10 cellular contexts compared by ENCODE assay signal in the genomic region with DNA sequence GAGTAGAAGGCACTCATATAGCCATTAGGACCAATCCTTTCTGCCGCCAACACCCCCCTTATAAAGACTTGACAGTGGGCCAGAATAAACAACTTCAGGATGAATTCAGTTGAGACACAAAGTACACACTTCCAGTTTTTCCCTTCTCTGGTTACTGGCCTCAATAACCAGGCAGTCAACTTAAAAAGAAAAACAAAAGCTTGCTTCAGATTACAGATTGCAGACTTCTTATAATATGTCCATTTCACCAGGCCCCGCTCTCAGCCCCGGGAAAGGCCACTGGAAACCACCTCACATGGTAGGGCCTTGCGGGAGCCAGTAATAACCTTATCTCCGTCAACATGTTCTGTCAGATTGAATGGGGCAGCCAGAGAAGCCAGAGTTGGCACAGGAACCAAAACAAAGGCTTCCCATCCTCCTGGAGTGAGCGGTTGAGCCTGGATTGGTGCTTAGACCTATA.
A peak's percentile ranks its signal among the peaks of the same experiment; 100 is the strongest.
DNase-seq lines count a peak whose midpoint lies in the region; ATAC-seq, FAIRE-seq and TF ChIP-seq lines count a peak whose summit lies in the region.
"Had no signal": no experiment of that assay in that cellular context is flagged by ENCODE, and none has a peak within 500 bp of the region (broad histone marks: within the 10 kb centered on the region; RNA-seq: fewer than 3 reads in every experiment).

No MANE protein-coding gene starts in this region.

- H3K27me3 Mint-ChIP-seq in CD14-positive monocyte (ENCODE audit: low read depth in 3 of 3): peaks cover 0 to 3% (median 1%) of the 10 kb centered on the region in 3 donors
- H3K27me3 Mint-ChIP-seq in activated CD8-positive, alpha-beta memory T cell treated with anti-CD3 and anti-CD28 coated beads, Interleukin-2, amount 10 ng/mL, durations not matched to agents 7 days and 5 days: peaks cover 14% of the 10 kb centered on the region

- H3K36me3 ChIP-seq in BE2C: peaks cover 9% of the 10 kb centered on the region; the same call in 1 of the 2 replicates
- H3K36me3 ChIP-seq in MG63: peaks cover 2% of the 10 kb centered on the region

- no peaks in the 10 kb centered on the region for H3K4me1 Mint-ChIP-seq in CD14-positive monocyte
- H3K4me1 Mint-ChIP-seq in activated CD8-positive, alpha-beta memory T cell treated with anti-CD3 and anti-CD28 coated beads, Interleukin-2, amount 10 ng/mL, durations not matched to agents 7 days and 5 days: peaks cover 2% of the 10 kb centered on the region

- no peaks in the 10 kb centered on the region for H3K36me3 Mint-ChIP-seq in CD14-positive monocyte
- no peaks in the 10 kb centered on the region for H3K36me3 Mint-ChIP-seq in activated CD8-positive, alpha-beta memory T cell treated with anti-CD3 and anti-CD28 coated beads, Interleukin-2, amount 10 ng/mL, durations not matched to agents 7 days and 5 days

- DNase-seq in BE2C (peak; percentile 88), NCI-H345 (lab: John Stamatoyannopoulos, UW) (peak; percentile 95), myocyte (ENCODE audit: low read depth) (peak; percentile 25), NCI-H446 treated with DMSO at 0.1 percent for 48 hours (lab: John Stamatoyannopoulos, UW) (no peak), CD14-positive monocyte (ENCODE audit: low spot score) (no peak), MG63 (no peak)
- no peak for DNase-seq in activated CD8-positive, alpha-beta memory T cell treated with anti-CD3 and anti-CD28 coated beads, Interleukin-2, amount 10 ng/mL, durations not matched to agents 7 days and 5 days
- DNase-seq: hypothalamus; stimulated activated CD4-positive, alpha-beta T cell treated with anti-CD3 and anti-CD28 coated beads, Interleukin-4, amount 100 ng/mL, for 1 hour had no signal

- ATAC-seq in activated CD8-positive, alpha-beta memory T cell treated with anti-CD3 and anti-CD28 coated beads, Interleukin-2, amount 10 ng/mL, durations not matched to agents 7 days and 5 days: no peak

- H3K4me3 Mint-ChIP-seq in CD14-positive monocyte: no peak overlapping the region
- H3K4me3 Mint-ChIP-seq in activated CD8-positive, alpha-beta memory T cell treated with anti-CD3 and anti-CD28 coated beads, Interleukin-2, amount 10 ng/mL, durations not matched to agents 7 days and 5 days: no peak overlapping the region

- CTCF ChIA-PET in activated CD8-positive, alpha-beta memory T cell treated with anti-CD3 and anti-CD28 coated beads, Interleukin-2, amount 10 ng/mL, durations not matched to agents 7 days and 5 days (lab: Charles Lee): no interaction called here

- no peak overlapping the region for H3K27ac Mint-ChIP-seq in CD14-positive monocyte
- no peak overlapping the region for H3K27ac Mint-ChIP-seq in activated CD8-positive, alpha-beta memory T cell treated with anti-CD3 and anti-CD28 coated beads, Interleukin-2, amount 10 ng/mL, durations not matched to agents 7 days and 5 days

- H3K9me3 ChIP-seq in BE2C (no peaks in the 10 kb centered on the region), MG63 (no peaks in the 10 kb centered on the region)

- peak; percentile 29 for FAIRE-seq in endometrium (lab: Jason Lieb, UNC)

- peaks cover 81% of the 10 kb centered on the region for H3K4me1 ChIP-seq in BE2C

- peaks cover 0 to 4% (median 2%) of the 10 kb centered on the region in 7 donors for H3K9me3 Mint-ChIP-seq in CD14-positive monocyte
- H3K9me3 Mint-ChIP-seq in activated CD8-positive, alpha-beta memory T cell treated with anti-CD3 and anti-CD28 coated beads, Interleukin-2, amount 10 ng/mL, durations not matched to agents 7 days and 5 days (ENCODE audit: low read depth): no peaks in the 10 kb centered on the region

- H3K4me3 ChIP-seq in BE2C (ENCODE audit: low read depth, low read length): no peak overlapping the region
- H3K4me3 ChIP-seq in MG63: no peak overlapping the region

- TF ChIP-seq CTCF in BE2C (IDR thresholded peaks at IDR 0.05; ENCODE audit: low read depth, low read length) (no peak), CD14-positive monocyte (IDR thresholded peaks at IDR 0.05) (no peak)

- no peaks in the 10 kb centered on the region for H3K27me3 ChIP-seq in BE2C
- H3K27me3 ChIP-seq in MG63: no peaks in the 10 kb centered on the region

- intact Hi-C loops in CD14-positive monocyte (cut with micrococcal nuclease): no loop called here

Comparison
In these comparisons a context has a peak if more than half of its experiments do, and no peak if none do; other contexts are left out.
1. DNase-seq: peak in BE2C (single experiment), NCI-H345 (single experiment) and myocyte (single experiment); none in NCI-H446 treated with DMSO at 0.1 percent for 48 hours (single experiment), CD14-positive monocyte (single experiment), MG63 (single experiment) and activated CD8-positive, alpha-beta memory T cell treated with anti-CD3 and anti-CD28 coated beads, Interleukin-2, amount 10 ng/mL, durations not matched to agents 7 days and 5 days (single experiment).